ENCODE assay signal across 20 cellular contexts in the genomic region with DNA sequence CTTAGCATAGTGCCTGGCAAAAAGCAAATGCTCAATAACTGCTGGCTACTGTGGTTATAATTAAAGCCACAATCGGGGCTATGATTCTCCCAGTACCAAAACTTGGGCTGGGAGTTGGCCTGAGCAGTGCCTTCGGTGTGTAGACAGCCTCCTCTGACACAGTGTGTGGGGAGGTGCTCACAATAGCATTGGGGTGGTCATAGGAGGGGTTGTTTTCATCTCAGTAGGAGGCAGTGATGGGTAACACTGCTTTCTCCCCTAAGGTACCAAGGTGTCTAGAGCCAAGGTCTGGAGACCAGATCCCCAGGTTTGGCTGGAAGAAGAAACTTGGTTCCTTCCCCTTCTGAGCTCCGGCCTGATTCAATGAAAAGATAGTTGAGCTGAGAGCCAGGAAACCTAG.
DNase-seq lines count a peak whose midpoint lies in the region; ATAC-seq and TF ChIP-seq lines count a peak whose summit lies in the region.
"Had no signal": no experiment of that assay in that cellular context is flagged by ENCODE, and none has a peak within 500 bp of the region (broad histone marks: within the 10 kb centered on the region; RNA-seq: fewer than 3 reads in every experiment).

No MANE protein-coding gene starts in this region.

- no peak overlapping the region for H3K27ac Mint-ChIP-seq in activated CD4-positive, alpha-beta T cell treated with anti-CD3 and anti-CD28 coated beads, Interleukin-2, amount 10 ng/mL, durations not matched to agents 24 days and 14 days
- H3K27ac Mint-ChIP-seq: CD4-positive, alpha-beta T cell; CD8-positive, alpha-beta memory T cell had no signal

- H3K27ac ChIP-seq in HCT116 (ENCODE audit: low read depth, low read length) = no peak overlapping the region
- H3K27ac ChIP-seq: BLaER1 treated with 17β-estradiol and CSF1 and Interleukin-3, amounts not matched to agents 10 nM and 100 nM had no signal

- DNase-seq in NOMO-1 (lab: John Stamatoyannopoulos, UW; ENCODE audit: unreplicated experiment in 2 of 2) (peak; percentile 29 to 45), NOMO-1 treated with dmso at 0.1 percent for 144 hours (lab: John Stamatoyannopoulos, UW; ENCODE audit: unreplicated experiment) (no peak), HCT116 (ENCODE audit: low read depth, low spot score) (no peak), pons (ENCODE audit: low spot score) (peak; percentile 14), NCI-H128 (lab: John Stamatoyannopoulos, UW; ENCODE audit: unreplicated experiment) (no peak)
- no peak for DNase-seq in activated CD4-positive, alpha-beta T cell treated with anti-CD3 and anti-CD28 coated beads, Interleukin-2, amount 10 ng/mL, durations not matched to agents 24 days and 14 days
- DNase-seq: 8988T; ACHN; AML-193; BE2C; CD4-positive, alpha-beta T cell; CD8-positive, alpha-beta memory T cell; DMS 273 treated with DMSO at 0.1 percent for 48 hours; DMS79; EL; GDM1; GOT3 had no signal

- no peaks in the 10 kb centered on the region for H3K9me2 ChIP-seq in HCT116 (ENCODE audit: insufficient read depth)

- no TSS peak for BruUV-seq in HCT116 (replicated peaks; lab: Mats Ljungman, UMichigan)

- no peak for TF ChIP-seq CTCF in HCT116 (IDR thresholded peaks at IDR 0.05 in 2 of 3, conservative IDR thresholded peaks at IDR 0.05 in 1 of 3; ENCODE audit: borderline replicate concordance in 1 of 3, insufficient read depth in 1 of 3, low read depth in 2 of 3, low read length in 2 of 3)

- H3K9me3 Mint-ChIP-seq in activated CD4-positive, alpha-beta T cell treated with anti-CD3 and anti-CD28 coated beads, Interleukin-2, amount 10 ng/mL, durations not matched to agents 24 days and 14 days = no peaks in the 10 kb centered on the region
- H3K9me3 Mint-ChIP-seq: CD4-positive, alpha-beta T cell; CD8-positive, alpha-beta memory T cell had no signal

- POLR2A ChIA-PET in HCT116 (lab: Charles Lee) = no interaction called here

- peak overlapping the region; percentile 64; the same call in 1 of the 2 replicates for H3K4me2 ChIP-seq in HCT116 (ENCODE audit: low read length)
- H3K4me2 ChIP-seq: A549; BLaER1 treated with 17β-estradiol and CSF1 and Interleukin-3, amounts not matched to agents 10 nM and 100 nM had no signal

- H3K27me3 ChIP-seq in HCT116 (ENCODE audit: insufficient read depth, low read length) = no peaks in the 10 kb centered on the region
- H3K27me3 ChIP-seq: BE2C; BLaER1 treated with 17β-estradiol and CSF1 and Interleukin-3, amounts not matched to agents 10 nM and 100 nM had no signal

- TF ChIP-seq POLR2A in HCT116 (IDR thresholded peaks at IDR 0.05; ENCODE audit: borderline replicate concordance, extremely low read depth, insufficient read depth, insufficient read length) = no peak

- H3K79me2 ChIP-seq in HCT116 (ENCODE audit: insufficient read depth, low read length) = no peaks in the 10 kb centered on the region

- ATAC-seq in HCT116 = no peak
- ATAC-seq: A549 had no signal

- RAD21 ChIA-PET in HCT116 (lab: Charles Lee; ENCODE audit: low non-redundant PET in 1 of 2, low total read pairs in 2 of 2, uncharacterized antibody in 2 of 2, unreplicated experiment in 2 of 2) = no interaction called here

- no peaks in the 10 kb centered on the region for H3K36me3 ChIP-seq in HCT116 (ENCODE audit: control insufficient read depth in 1 of 2, insufficient read depth in 2 of 2, low read length in 2 of 2)
- H3K36me3 ChIP-seq: BE2C; BLaER1 treated with 17β-estradiol and CSF1 and Interleukin-3, amounts not matched to agents 10 nM and 100 nM; HAP-1 had no signal

- H3K36me3 Mint-ChIP-seq in activated CD4-positive, alpha-beta T cell treated with anti-CD3 and anti-CD28 coated beads, Interleukin-2, amount 10 ng/mL, durations not matched to agents 24 days and 14 days (ENCODE audit: low read depth) = no peaks in the 10 kb centered on the region
- H3K36me3 Mint-ChIP-seq: CD8-positive, alpha-beta memory T cell had no signal

- no peaks in the 10 kb centered on the region for H4K20me1 ChIP-seq in HCT116 (ENCODE audit: insufficient read depth)
- H4K20me1 ChIP-seq: BLaER1 treated with 17β-estradiol and CSF1 and Interleukin-3, amounts not matched to agents 10 nM and 100 nM had no signal

- CTCF ChIA-PET in HCT116 (lab: Charles Lee) = no interaction called here

- no peaks in the 10 kb centered on the region for H3K9me3 ChIP-seq in HCT116 (ENCODE audit: control insufficient read depth in 1 of 2, insufficient read depth in 1 of 2, low read depth in 1 of 2, low read length in 2 of 2)
- H3K9me3 ChIP-seq: A549, BE2C, HAP-1 had no signal

- no peak overlapping the region for H3K4me3 ChIP-seq in HCT116 (replicated peaks in 1 of 2; ENCODE audit: low read depth in 1 of 2, low read length in 2 of 2)
- H3K4me3 ChIP-seq: A549; BLaER1 treated with 17β-estradiol and CSF1 and Interleukin-3, amounts not matched to agents 10 nM and 100 nM; HAP-1 had no signal

- H2AFZ ChIP-seq in HCT116 (ENCODE audit: low read depth, low read length, poor library complexity, severe bottlenecking) = no peak overlapping the region

- TF ChIP-seq RAD21 in HCT116 (IDR thresholded peaks at IDR 0.05; ENCODE audit: low read depth) = no peak

- intact Hi-C loops in HCT116 (cut with micrococcal nuclease) = no loop called here
- intact Hi-C loops in activated CD4-positive, alpha-beta T cell treated with anti-CD3 and anti-CD28 coated beads, Interleukin-2, amount 10 ng/mL, durations not matched to agents 24 days and 14 days (cut with micrococcal nuclease) = no loop called here

- no peak overlapping the region for H3K9ac ChIP-seq in HCT116 (ENCODE audit: low read length)
- H3K9ac ChIP-seq: BLaER1 treated with 17β-estradiol and CSF1 and Interleukin-3, amounts not matched to agents 10 nM and 100 nM had no signal

- H3K4me1 Mint-ChIP-seq in activated CD4-positive, alpha-beta T cell treated with anti-CD3 and anti-CD28 coated beads, Interleukin-2, amount 10 ng/mL, durations not matched to agents 24 days and 14 days = no peaks in the 10 kb centered on the region
- H3K4me1 Mint-ChIP-seq: CD8-positive, alpha-beta memory T cell had no signal

- no peaks in the 10 kb centered on the region for H3K27me3 Mint-ChIP-seq in activated CD4-positive, alpha-beta T cell treated with anti-CD3 and anti-CD28 coated beads, Interleukin-2, amount 10 ng/mL, durations not matched to agents 24 days and 14 days

- no peak overlapping the region for H3K4me3 Mint-ChIP-seq in activated CD4-positive, alpha-beta T cell treated with anti-CD3 and anti-CD28 coated beads, Interleukin-2, amount 10 ng/mL, durations not matched to agents 24 days and 14 days
- H3K4me3 Mint-ChIP-seq: CD4-positive, alpha-beta T cell; CD8-positive, alpha-beta memory T cell had no signal

- peaks cover 14 to 33% of the 10 kb centered on the region in 2 experiments for H3K4me1 ChIP-seq in HCT116 (ENCODE audit: control insufficient read depth in 1 of 2, insufficient read depth in 2 of 2, low read length in 2 of 2)
- H3K4me1 ChIP-seq: A549, HAP-1 had no signal

TF ChIP-seq in HCT116, 20 proteins besides CTCF, POLR2A, EP300 and RAD21:
- TF ChIP-seq ZBTB33 (IDR thresholded peaks at IDR 0.05; ENCODE audit: extremely low read depth, insufficient replicate concordance, low read length) = no peak
- no peak for TF ChIP-seq POLR2AphosphoS5 (IDR thresholded peaks at IDR 0.05; ENCODE audit: low read depth, low read length)
- TF ChIP-seq YY1 (IDR thresholded peaks at IDR 0.05; ENCODE audit: extremely low read depth, insufficient replicate concordance, low read depth, low read length) = no peak
TF ChIP-seq in HCT116: peak in this region for 0.

Comparison
In these comparisons a context has a peak if more than half of its experiments do, and no peak if none do; other contexts are left out.
1. DNase-seq: peak in NOMO-1 (2 of 2) and pons (single experiment); none in NOMO-1 treated with dmso at 0.1 percent for 144 hours (single experiment), HCT116 (single experiment), NCI-H128 (single experiment) and activated CD4-positive, alpha-beta T cell treated with anti-CD3 and anti-CD28 coated beads, Interleukin-2, amount 10 ng/mL, durations not matched to agents 24 days and 14 days (single experiment).